31 cellular contexts compared by ENCODE assay signal in genomic region chr2:32379352-32379751, GRCh38. TPM values are rescaled to one million over a fixed set of nuclear protein-coding genes. Genes with fewer than 3 reads are reported as not detected.
DNase-seq lines count a peak whose midpoint lies in the region; ATAC-seq, FAIRE-seq and TF ChIP-seq lines count a peak whose summit lies in the region.
"Had no signal": no experiment of that assay in that cellular context is flagged by ENCODE, and none has a peak within 500 bp of the region (broad histone marks: within the 10 kb centered on the region; RNA-seq: fewer than 3 reads in every experiment).

No MANE protein-coding gene starts in this region.

- no peak for DNase-seq in CD4-positive, CD25-positive, alpha-beta regulatory T cell
- DNase-seq in T-cell (no peak), neural progenitor cell (ENCODE audit: low spot score) (no peak), left ventricle myocardium superior (no peak), NCI-H69 (lab: John Stamatoyannopoulos, UW) (no peak)
- DNase-seq in activated CD8-positive, alpha-beta memory T cell treated with anti-CD3 and anti-CD28 coated beads, Interleukin-2, amount 50 U/mL, for 48 hours: no peak
- DNase-seq: activated CD4-positive, alpha-beta T cell treated with anti-CD3 and anti-CD28 coated beads, Interleukin-2, amount 50 U/mL, for 48 hours; activated CD4-positive, CD25-positive, alpha-beta regulatory T cell; activated effector memory CD4-positive, alpha-beta T cell treated with Interleukin-2 at 50 U/mL for 16 hours; activated naive CD8-positive, alpha-beta T cell treated with anti-CD3 and anti-CD28 coated beads for 36 hours; aorta; cortex of kidney; GM23248; hippocampal formation; Kasumi-1; midbrain; NCI-H1436; NCI-H446; posterior cingulate gyrus; sigmoid colon; stimulated activated CD4-positive, alpha-beta T cell treated with anti-CD3 and anti-CD28 coated beads, Interleukin-15, amount 100 ng/mL, for 24 hours; stimulated activated naive CD8-positive, alpha-beta T cell treated with anti-CD3 and anti-CD28 coated beads, Interleukin-15, Interleukin-2, amounts not matched to agents 100 U/mL and 50 U/mL, for 24 hours; T1000 had no signal

- H3K27me3 ChIP-seq in CD4-positive, CD25-positive, alpha-beta regulatory T cell (ENCODE audit: control insufficient read depth, insufficient read depth, low read length): no peaks in the 10 kb centered on the region
- no peaks in the 10 kb centered on the region for H3K27me3 ChIP-seq in neural progenitor cell
- H3K27me3 ChIP-seq: sigmoid colon had no signal

- H3K36me3 ChIP-seq in CD4-positive, CD25-positive, alpha-beta regulatory T cell (ENCODE audit: control insufficient read depth, insufficient read depth, low read length): peaks cover 34% of the 10 kb centered on the region
- H3K36me3 ChIP-seq in neural progenitor cell: no peaks in the 10 kb centered on the region

- peak overlapping the region; percentile 11 to 59 (median 40) for H3K27ac Mint-ChIP-seq in CD4-positive, CD25-positive, alpha-beta regulatory T cell
- H3K27ac Mint-ChIP-seq in T-cell (peak overlapping the region; percentile 12 to 86), neural progenitor cell (no peak overlapping the region)
- H3K27ac Mint-ChIP-seq: activated naive CD8-positive, alpha-beta T cell treated with anti-CD3 and anti-CD28 coated beads for 36 hours had no signal

- H3K9ac ChIP-seq in neural progenitor cell: peak overlapping the region; percentile 29
- H3K9ac ChIP-seq: GM23248 had no signal

- peaks cover 15% of the 10 kb centered on the region for H3K36me3 Mint-ChIP-seq in CD4-positive, CD25-positive, alpha-beta regulatory T cell
- H3K36me3 Mint-ChIP-seq in T-cell (peaks cover 22% of the 10 kb centered on the region), neural progenitor cell (peaks cover 15% of the 10 kb centered on the region)

- POLR2A ChIA-PET in T-cell (lab: Charles Lee): interaction anchor here in 1 of 2 donors (0.6 kb wide), 1 partner anchor 265 kb away, joined by 3 read pairs; no protein-coding TSS in a partner anchor

- FAIRE-seq in islet of Langerhans (lab: Jason Lieb, UNC): peak; percentile 89
- FAIRE-seq: GM12878, urothelium cell line had no signal

- peaks cover 92% of the 10 kb centered on the region for H3K79me2 ChIP-seq in neural progenitor cell (ENCODE audit: low read depth)

- no peak overlapping the region for H3K4me3 Mint-ChIP-seq in CD4-positive, CD25-positive, alpha-beta regulatory T cell
- H3K4me3 Mint-ChIP-seq in T-cell (no peak overlapping the region), neural progenitor cell (no peak overlapping the region)
- H3K4me3 Mint-ChIP-seq: activated naive CD8-positive, alpha-beta T cell treated with anti-CD3 and anti-CD28 coated beads for 36 hours; neural crest cell had no signal

- no peaks in the 10 kb centered on the region for H3K9me3 ChIP-seq in CD4-positive, CD25-positive, alpha-beta regulatory T cell (ENCODE audit: control insufficient read depth in 2 of 2, low read length in 2 of 2)
- H3K9me3 ChIP-seq in neural progenitor cell (ENCODE audit: low read depth): no peaks in the 10 kb centered on the region
- H3K9me3 ChIP-seq: sigmoid colon, thoracic aorta had no signal

- peaks cover 37 to 60% (median 47%) of the 10 kb centered on the region in 4 donors for H3K4me1 Mint-ChIP-seq in CD4-positive, CD25-positive, alpha-beta regulatory T cell
- H3K4me1 Mint-ChIP-seq in T-cell: peaks cover 44 to 53% (median 45%) of the 10 kb centered on the region in 3 donors
- peaks cover 4% of the 10 kb centered on the region for H3K4me1 Mint-ChIP-seq in neural progenitor cell

- no peak overlapping the region for H2AFZ ChIP-seq in neural progenitor cell (replicated peaks)
- H2AFZ ChIP-seq: GM23248 had no signal

- H4K20me1 ChIP-seq in neural progenitor cell (ENCODE audit: low read depth): peaks cover 31% of the 10 kb centered on the region

- CTCF ChIA-PET in T-cell (lab: Charles Lee): interaction anchor here in 1 of 2 donors (1.4 kb wide), 1 partner anchor 10 kb away, joined by 3 read pairs; no protein-coding TSS in a partner anchor

- no peak for TF ChIP-seq CTCF in neural progenitor cell (IDR thresholded peaks at IDR 0.05)

- no peak for ATAC-seq in CD4-positive, CD25-positive, alpha-beta regulatory T cell (ENCODE audit: low read depth in 2 of 2)
- ATAC-seq in T-cell (replicated peaks in 1 of 4) (no peak), left ventricle myocardium superior (no peak), GM18873 (IDR thresholded peaks at IDR 0.05; ENCODE audit: low FRiP score, unreplicated experiment) (no peak)
- ATAC-seq: GM12878; stimulated activated naive CD8-positive, alpha-beta T cell treated with anti-CD3 and anti-CD28 coated beads, Interleukin-15, Interleukin-2, amounts not matched to agents 100 U/mL and 50 U/mL, for 24 hours had no signal

- H3K9me3 Mint-ChIP-seq in CD4-positive, CD25-positive, alpha-beta regulatory T cell: no peaks in the 10 kb centered on the region
- no peaks in the 10 kb centered on the region for H3K9me3 Mint-ChIP-seq in T-cell
- peaks cover 5% of the 10 kb centered on the region for H3K9me3 Mint-ChIP-seq in neural progenitor cell
- H3K9me3 Mint-ChIP-seq: neural crest cell had no signal

- H3K4me2 ChIP-seq in neural progenitor cell: no peak overlapping the region

- no peak overlapping the region for H3K27ac ChIP-seq in CD4-positive, CD25-positive, alpha-beta regulatory T cell (ENCODE audit: insufficient read depth, low read length, poor library complexity, severe bottlenecking)
- no peak overlapping the region for H3K27ac ChIP-seq in neural progenitor cell
- H3K27ac ChIP-seq: C4-2B, GM23248, HL-60, sigmoid colon, thoracic aorta had no signal

- intact Hi-C loops in left ventricle myocardium superior (cut with micrococcal nuclease): no loop called here

- H3K4me3 ChIP-seq in CD4-positive, CD25-positive, alpha-beta regulatory T cell (ENCODE audit: low read depth, low read length): no peak overlapping the region
- no peak overlapping the region for H3K4me3 ChIP-seq in neural progenitor cell
- H3K4me3 ChIP-seq: GM12878, GM23248, sigmoid colon, thoracic aorta had no signal

- no peaks in the 10 kb centered on the region for H3F3A ChIP-seq in neural progenitor cell (ENCODE audit: low read depth)

- H3K27me3 Mint-ChIP-seq in CD4-positive, CD25-positive, alpha-beta regulatory T cell: no peaks in the 10 kb centered on the region
- H3K27me3 Mint-ChIP-seq in T-cell (no peaks in the 10 kb centered on the region), neural progenitor cell (ENCODE audit: insufficient read depth, low read depth) (no peaks in the 10 kb centered on the region)
- H3K27me3 Mint-ChIP-seq: activated naive CD8-positive, alpha-beta T cell treated with anti-CD3 and anti-CD28 coated beads for 36 hours had no signal

- H3K4me1 ChIP-seq in CD4-positive, CD25-positive, alpha-beta regulatory T cell (ENCODE audit: control insufficient read depth, insufficient read depth, low read length, poor library complexity, severe bottlenecking): peaks cover 19% of the 10 kb centered on the region
- peaks cover 9% of the 10 kb centered on the region for H3K4me1 ChIP-seq in neural progenitor cell

RNA-seq across cellular contexts. Expression of gene BIRC6, which starts 22.5 kb away (rescaled TPM):
- 176 TPM for total RNA-seq in CD4-positive, CD25-positive, alpha-beta regulatory T cell
- 10 to 100 TPM; 18.9 to 29.1 (median 23.5) TPM for polyA plus RNA-seq in CD4-positive, CD25-positive, alpha-beta regulatory T cell
- total RNA-seq in T-cell (100 to 1,000 TPM; 106 to 179 (median 121) TPM), neural progenitor cell (ENCODE audit: low replicate concordance) (69.4 and 105 TPM in 2 replicates), left ventricle myocardium superior (32.3 TPM)
